In the genomic region with DNA sequence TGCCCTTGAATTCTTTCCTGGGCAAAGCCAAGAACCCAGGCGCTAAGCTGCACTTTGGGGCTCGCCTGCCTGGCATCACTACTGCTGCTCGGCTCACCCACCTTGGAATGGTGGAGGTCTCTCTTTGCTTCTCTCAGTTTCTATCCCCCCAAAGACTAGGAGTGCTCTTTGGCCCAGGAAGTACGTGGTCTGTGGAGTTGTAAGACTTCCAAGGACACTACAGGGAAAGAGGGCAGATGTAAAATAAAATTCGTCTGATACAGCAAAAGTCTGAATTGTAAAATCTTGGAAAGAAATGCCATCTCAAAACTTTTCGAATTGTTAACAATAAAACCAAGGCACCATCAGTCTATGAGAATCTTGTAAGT, we compare ENCODE assay signal across 1 cellular context.
TF ChIP-seq lines count a peak whose summit lies in the region.

No MANE protein-coding gene starts in this region.

TF ChIP-seq in GM23338, 12 proteins besides CTCF, POLR2A, EP300 and RAD21 (continued from another document):
- TF ChIP-seq, protein P1, sequence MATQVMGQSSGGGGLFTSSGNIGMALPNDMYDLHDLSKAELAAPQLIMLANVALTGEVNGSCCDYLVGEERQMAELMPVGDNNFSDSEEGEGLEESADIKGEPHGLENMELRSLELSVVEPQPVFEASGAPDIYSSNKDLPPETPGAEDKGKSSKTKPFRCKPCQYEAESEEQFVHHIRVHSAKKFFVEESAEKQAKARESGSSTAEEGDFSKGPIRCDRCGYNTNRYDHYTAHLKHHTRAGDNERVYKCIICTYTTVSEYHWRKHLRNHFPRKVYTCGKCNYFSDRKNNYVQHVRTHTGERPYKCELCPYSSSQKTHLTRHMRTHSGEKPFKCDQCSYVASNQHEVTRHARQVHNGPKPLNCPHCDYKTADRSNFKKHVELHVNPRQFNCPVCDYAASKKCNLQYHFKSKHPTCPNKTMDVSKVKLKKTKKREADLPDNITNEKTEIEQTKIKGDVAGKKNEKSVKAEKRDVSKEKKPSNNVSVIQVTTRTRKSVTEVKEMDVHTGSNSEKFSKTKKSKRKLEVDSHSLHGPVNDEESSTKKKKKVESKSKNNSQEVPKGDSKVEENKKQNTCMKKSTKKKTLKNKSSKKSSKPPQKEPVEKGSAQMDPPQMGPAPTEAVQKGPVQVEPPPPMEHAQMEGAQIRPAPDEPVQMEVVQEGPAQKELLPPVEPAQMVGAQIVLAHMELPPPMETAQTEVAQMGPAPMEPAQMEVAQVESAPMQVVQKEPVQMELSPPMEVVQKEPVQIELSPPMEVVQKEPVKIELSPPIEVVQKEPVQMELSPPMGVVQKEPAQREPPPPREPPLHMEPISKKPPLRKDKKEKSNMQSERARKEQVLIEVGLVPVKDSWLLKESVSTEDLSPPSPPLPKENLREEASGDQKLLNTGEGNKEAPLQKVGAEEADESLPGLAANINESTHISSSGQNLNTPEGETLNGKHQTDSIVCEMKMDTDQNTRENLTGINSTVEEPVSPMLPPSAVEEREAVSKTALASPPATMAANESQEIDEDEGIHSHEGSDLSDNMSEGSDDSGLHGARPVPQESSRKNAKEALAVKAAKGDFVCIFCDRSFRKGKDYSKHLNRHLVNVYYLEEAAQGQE (IDR thresholded peaks at IDR 0.05; ENCODE audit: unreplicated experiment), result no peak
